In the genomic region with DNA sequence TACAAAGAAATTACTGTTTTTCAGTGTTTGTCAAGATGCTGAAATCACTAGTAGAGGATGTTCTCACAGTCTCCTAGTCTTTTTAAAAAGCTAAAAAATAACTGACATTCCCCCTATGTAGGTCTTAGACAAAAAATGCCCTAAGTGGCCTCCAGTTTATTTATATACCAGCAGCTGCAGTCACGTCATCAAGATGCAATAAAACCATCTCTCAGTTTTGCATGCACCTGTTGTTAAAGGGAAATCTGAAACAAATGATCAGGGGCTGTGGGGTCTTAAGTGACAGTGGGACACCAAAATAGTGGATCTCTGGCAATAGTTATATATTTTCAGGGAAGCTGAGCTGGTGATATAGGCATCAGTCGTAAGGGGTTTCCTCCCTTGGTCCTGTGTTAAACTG, we compare ENCODE assay signal across 24 cellular contexts.
"Had no signal": no experiment of that assay in that cellular context is flagged by ENCODE, and none has a peak within 500 bp of the region (broad histone marks: within the 10 kb centered on the region; RNA-seq: fewer than 3 reads in every experiment).

No MANE protein-coding gene starts in this region.

- H3K4me2 ChIP-seq: neural progenitor cell had no signal

- DNase-seq: activated CD4-positive, alpha-beta T cell treated with anti-CD3 and anti-CD28 coated beads for 36 hours; activated CD4-positive, CD25-positive, alpha-beta regulatory T cell; activated CD8-positive, alpha-beta memory T cell treated with anti-CD3 and anti-CD28 coated beads, Interleukin-2, amount 10 ng/mL, durations not matched to agents 7 days and 5 days; activated CD8-positive, alpha-beta T cell treated with anti-CD3 and anti-CD28 coated beads, Interleukin-2, amount 10 ng/mL, durations not matched to agents 7 days and 5 days; activated naive CD8-positive, alpha-beta T cell treated with anti-CD3 and anti-CD28 coated beads, Interleukin-2, amount 50 U/mL, for 24 hours; activated T-cell treated with anti-CD3 and anti-CD28 coated beads, Interleukin-2, amount 50 U/mL, for 48 hours; amygdala; central memory CD4-positive, alpha-beta T cell; endodermal cell; foreskin keratinocyte; heart left ventricle; hypothalamus; immature natural killer cell; kidney; left colon; naive thymus-derived CD8-positive, alpha-beta T cell; posterior cingulate gyrus; right cardiac atrium; stimulated activated CD4-positive, alpha-beta T cell treated with anti-CD3 and anti-CD28 coated beads, Interleukin-2, amount 100 ng/mL, for 48 hours; stimulated activated naive CD4-positive, alpha-beta T cell treated with Interleukin-2 at 50 U/mL for 16 hours; testis; transverse colon had no signal

- H3K9me3 ChIP-seq: breast epithelium, heart left ventricle, testis, transverse colon had no signal

- H3K9ac ChIP-seq: neural progenitor cell had no signal

- H3K4me3 ChIP-seq: breast epithelium, heart left ventricle, neural progenitor cell, testis, transverse colon had no signal

- H3K36me3 ChIP-seq: breast epithelium, heart left ventricle, neural progenitor cell, transverse colon had no signal

- H3K4me1 ChIP-seq: breast epithelium, foreskin keratinocyte, heart left ventricle, neural progenitor cell, testis, transverse colon had no signal

- H3K27ac ChIP-seq: breast epithelium, foreskin keratinocyte, heart left ventricle, neural progenitor cell, testis, transverse colon had no signal

- H3K27me3 ChIP-seq: breast epithelium, foreskin keratinocyte, heart left ventricle, neural progenitor cell, testis, transverse colon had no signal

- H2AFZ ChIP-seq: neural progenitor cell had no signal
